12 cellular contexts compared by ENCODE assay signal in genomic region chr12:19410211-19410610, GRCh38. TPM values are rescaled to one million over a fixed set of nuclear protein-coding genes. Genes with fewer than 3 reads are reported as not detected.
A peak's percentile ranks its signal among the peaks of the same experiment; 100 is the strongest.
DNase-seq lines count a peak whose midpoint lies in the region; ATAC-seq and TF ChIP-seq lines count a peak whose summit lies in the region.
"Had no signal": no experiment of that assay in that cellular context is flagged by ENCODE, and none has a peak within 500 bp of the region (broad histone marks: within the 10 kb centered on the region; RNA-seq: fewer than 3 reads in every experiment).

No MANE protein-coding gene starts in this region.

- H3K9me2 ChIP-seq in SK-N-SH: no peaks in the 10 kb centered on the region

- no peaks in the 10 kb centered on the region for H3F3A ChIP-seq in SK-N-SH (replicated peaks; ENCODE audit: insufficient read depth)
- no peaks in the 10 kb centered on the region for H3F3A ChIP-seq in smooth muscle cell (ENCODE audit: low read depth)

- peak overlapping the region; percentile 36 for H3K4me3 ChIP-seq in HUES6 (ENCODE audit: low read depth, low read length)
- H3K4me3 ChIP-seq in SK-N-SH (ENCODE audit: low read depth in 2 of 2, low read length in 1 of 2): no peak overlapping the region
- no peak overlapping the region for H3K4me3 ChIP-seq in smooth muscle cell
- no peak overlapping the region for H3K4me3 ChIP-seq in psoas muscle
- H3K4me3 ChIP-seq: suprapubic skin had no signal

- no peak overlapping the region for H3K27ac Mint-ChIP-seq in HFFc6
- H3K27ac Mint-ChIP-seq: activated T-cell treated with anti-CD3 and anti-CD28 coated beads, Interleukin-2, amount 50 U/mL, for 24 hours had no signal

- no peak overlapping the region for H3K4me3 Mint-ChIP-seq in HFFc6
- H3K4me3 Mint-ChIP-seq: activated T-cell treated with anti-CD3 and anti-CD28 coated beads, Interleukin-2, amount 50 U/mL, for 24 hours; natural killer cell treated with Interleukin-12 subunit alpha and Interleukin-12 subunit beta and Interleukin-15 and Interleukin-18, amount 100 ng/mL, for 72 hours had no signal

- TF ChIP-seq EP300 in SK-N-SH (IDR thresholded peaks at IDR 0.05; ENCODE audit: borderline replicate concordance in 1 of 2, low read depth in 1 of 2, low read length in 1 of 2): no peak

- H3K27ac ChIP-seq in HUES6 (ENCODE audit: low read depth, low read length) (peak overlapping the region; percentile 15; the same call in 1 of the 2 replicates), SK-N-SH (ENCODE audit: low read depth in 2 of 2, low read length in 1 of 2) (peak overlapping the region; percentile 47 to 77; a peak in 3 of 4 replicates), smooth muscle cell (ENCODE audit: low read depth) (peak overlapping the region; percentile 31), psoas muscle (no peak overlapping the region)
- H3K27ac ChIP-seq: suprapubic skin had no signal

- H3K4me1 ChIP-seq in HUES6 (ENCODE audit: control insufficient read depth, insufficient read depth, low read length) (peaks cover 32% of the 10 kb centered on the region), SK-N-SH (ENCODE audit: control insufficient read depth in 1 of 2, insufficient read depth in 2 of 2, low read depth in 1 of 2, low read length in 1 of 2) (peaks cover 12% of the 10 kb centered on the region in 2 experiments; a peak in 3 of 4 replicates), smooth muscle cell (ENCODE audit: low read depth) (peaks cover 13% of the 10 kb centered on the region), psoas muscle (no peaks in the 10 kb centered on the region)

- ATAC-seq in left cardiac atrium: peak; percentile 12 to 59
- ATAC-seq in psoas muscle: no peak
- ATAC-seq: left lobe of liver; natural killer cell treated with Interleukin-12 subunit alpha and Interleukin-12 subunit beta and Interleukin-15 and Interleukin-18, amount 100 ng/mL, for 72 hours had no signal

- H3K9me3 ChIP-seq in HUES6 (ENCODE audit: control insufficient read depth, insufficient read depth, low read depth, low read length) (no peaks in the 10 kb centered on the region), SK-N-SH (no peaks in the 10 kb centered on the region), smooth muscle cell (replicated peaks; ENCODE audit: low read depth) (no peaks in the 10 kb centered on the region), psoas muscle (no peaks in the 10 kb centered on the region)
- H3K9me3 ChIP-seq: suprapubic skin had no signal

- H3K4me1 Mint-ChIP-seq in HFFc6 (ENCODE audit: low read depth): peaks cover 15% of the 10 kb centered on the region

- H3K36me3 Mint-ChIP-seq in HFFc6 (ENCODE audit: low read depth): no peaks in the 10 kb centered on the region
- H3K36me3 Mint-ChIP-seq: natural killer cell treated with Interleukin-12 subunit alpha and Interleukin-12 subunit beta and Interleukin-15 and Interleukin-18, amount 100 ng/mL, for 72 hours had no signal

- DNase-seq in SK-N-SH (peak; percentile 57), left cardiac atrium (no peak), smooth muscle cell (lab: John Stamatoyannopoulos, UW; ENCODE audit: unreplicated experiment) (no peak), NCI-H2107 (lab: John Stamatoyannopoulos, UW) (no peak), psoas muscle (no peak), HFFc6 (no peak)
- DNase-seq: activated CD4-positive, alpha-beta T cell treated with anti-CD3 and anti-CD28 coated beads for 4 hours; activated T-cell treated with anti-CD3 and anti-CD28 coated beads, Interleukin-2, amount 50 U/mL, for 24 hours had no signal

- peak overlapping the region; percentile 91 for H2AFZ ChIP-seq in SK-N-SH (ENCODE audit: low read depth)
- peak overlapping the region; percentile 87 for H2AFZ ChIP-seq in smooth muscle cell (ENCODE audit: low read depth)

- POLR2A ChIA-PET in SK-N-SH (lab: Yijun Ruan, JAX): no interaction called here

- intact Hi-C loops in left cardiac atrium (cut with DNase I) (no loop called here), psoas muscle (cut with DNase I) (no loop called here)

- H3K9me3 Mint-ChIP-seq in HFFc6: no peaks in the 10 kb centered on the region
- H3K9me3 Mint-ChIP-seq: activated T-cell treated with anti-CD3 and anti-CD28 coated beads, Interleukin-2, amount 50 U/mL, for 24 hours; natural killer cell treated with Interleukin-12 subunit alpha and Interleukin-12 subunit beta and Interleukin-15 and Interleukin-18, amount 100 ng/mL, for 72 hours had no signal

- 59% methylated on average over 6 of the region's 6 CpGs for WGBS in SK-N-SH (ENCODE audit: low lambda C conversion rate)
- WGBS in smooth muscle cell (ENCODE audit: low lambda C conversion rate): 55% methylated on average over 6 of the region's 6 CpGs
- WGBS in psoas muscle, 3 donors: 19 to 28% (median 20%) methylated on average over 6 of the region's 6 CpGs

- H3K79me2 ChIP-seq in SK-N-SH (ENCODE audit: insufficient read depth): no peaks in the 10 kb centered on the region
- no peaks in the 10 kb centered on the region for H3K79me2 ChIP-seq in smooth muscle cell (ENCODE audit: low read depth)

- TF ChIP-seq CTCF in SK-N-SH (IDR thresholded peaks at IDR 0.05) (no peak), smooth muscle cell (IDR thresholded peaks at IDR 0.05; ENCODE audit: borderline replicate concordance, insufficient read depth, poor library complexity, severe bottlenecking) (no peak), psoas muscle (IDR thresholded peaks at IDR 0.05) (no peak), HFFc6 (IDR thresholded peaks at IDR 0.05) (no peak)

- H3K9ac ChIP-seq in HUES6 (ENCODE audit: low read length): peak overlapping the region; percentile 46
- no peak overlapping the region for H3K9ac ChIP-seq in SK-N-SH
- no peak overlapping the region for H3K9ac ChIP-seq in smooth muscle cell (ENCODE audit: low read depth)

- no peaks in the 10 kb centered on the region for H3K36me3 ChIP-seq in HUES6 (ENCODE audit: control insufficient read depth, insufficient read depth, low read length)
- no peaks in the 10 kb centered on the region for H3K36me3 ChIP-seq in SK-N-SH (replicated peaks in 1 of 2; ENCODE audit: control insufficient read depth in 1 of 2, insufficient read depth in 2 of 2, low read length in 1 of 2)
- no peaks in the 10 kb centered on the region for H3K36me3 ChIP-seq in smooth muscle cell (ENCODE audit: low read depth)
- H3K36me3 ChIP-seq in psoas muscle (ENCODE audit: insufficient read depth in 1 of 2, low read depth in 1 of 2): no peaks in the 10 kb centered on the region
- H3K36me3 ChIP-seq: suprapubic skin had no signal

- H3K27me3 Mint-ChIP-seq in HFFc6 (ENCODE audit: insufficient read depth): peaks cover 13% of the 10 kb centered on the region; the same call in 1 of the 2 replicates
- H3K27me3 Mint-ChIP-seq: activated T-cell treated with anti-CD3 and anti-CD28 coated beads, Interleukin-2, amount 50 U/mL, for 24 hours; natural killer cell treated with Interleukin-12 subunit alpha and Interleukin-12 subunit beta and Interleukin-15 and Interleukin-18, amount 100 ng/mL, for 72 hours had no signal

- CTCF ChIA-PET in SK-N-SH (lab: Yijun Ruan, JAX): interaction anchor here (1.3 kb wide), 1 partner anchor 11 kb away, joined by 4 read pairs; no protein-coding TSS in a partner anchor

- no peak for TF ChIP-seq RAD21 in SK-N-SH (IDR thresholded peaks at IDR 0.05; ENCODE audit: low read length)

- H3K4me2 ChIP-seq in SK-N-SH (no peak overlapping the region), smooth muscle cell (peak overlapping the region; percentile 40)

- no peaks in the 10 kb centered on the region for H4K20me1 ChIP-seq in SK-N-SH (ENCODE audit: insufficient read depth)
- H4K20me1 ChIP-seq in smooth muscle cell (ENCODE audit: low read depth): no peaks in the 10 kb centered on the region

- H3K27me3 ChIP-seq in HUES6 (ENCODE audit: control insufficient read depth, insufficient read depth, low read length): no peaks in the 10 kb centered on the region
- no peaks in the 10 kb centered on the region for H3K27me3 ChIP-seq in SK-N-SH (ENCODE audit: insufficient read depth)
- no peaks in the 10 kb centered on the region for H3K27me3 ChIP-seq in smooth muscle cell (ENCODE audit: low read depth)
- H3K27me3 ChIP-seq in psoas muscle (ENCODE audit: insufficient read depth in 3 of 3, low read length in 2 of 3): peaks cover 0 to 4% (median 3%) of the 10 kb centered on the region in 3 donors
- H3K27me3 ChIP-seq: suprapubic skin had no signal

TF ChIP-seq in SK-N-SH, 30 proteins besides CTCF, POLR2A, EP300 and RAD21:
- TF ChIP-seq TAF1 (IDR thresholded peaks at IDR 0.05; ENCODE audit: borderline replicate concordance, low read depth, low read length) (no peak), SIN3A (IDR thresholded peaks at IDR 0.05; ENCODE audit: borderline replicate concordance, low read depth, low read length) (no peak), TCF12 (IDR thresholded peaks at IDR 0.05) (peak; percentile 45; the same call in 1 of the 2 replicates), CHD2 (IDR thresholded peaks at IDR 0.05; ENCODE audit: low read length, partially characterized antibody) (no peak)

RNA-seq across cellular contexts. Expression of gene AEBP2, which starts 29.1 kb away (rescaled TPM):
- 10.4 and 17.2 TPM in 2 replicates for polyA plus RNA-seq in SK-N-SH (2012; rRNA removed)
- 21.0 and 23.2 TPM in 2 replicates for polyA plus RNA-seq in SK-N-SH (2012; cell fraction: cytosol; rRNA removed)
- 7.9 and 12.2 TPM in 2 replicates for polyA plus RNA-seq in SK-N-SH (2012; cell fraction: nucleus; rRNA removed)
- total RNA-seq in left cardiac atrium: 10 to 100 TPM; 28.2 to 31.5 TPM
- total RNA-seq in smooth muscle cell: 23.3 and 24.5 TPM in 2 replicates
- 7.4 and 7.6 TPM in 2 replicates for polyA plus RNA-seq in smooth muscle cell
- 10 to 100 TPM; 21.6 to 24.6 (median 23.8) TPM for total RNA-seq in psoas muscle
- polyA plus RNA-seq in psoas muscle: 10 to 100 TPM in 1 of 3 donors, 1 to 10 TPM in 2; 5.3 to 14.1 (median 6.7) TPM
- 10 to 100 TPM; 36.8 to 43.4 (median 39.1) TPM for total RNA-seq in HFFc6 (2021; fragmentation: NEBNext Ultra II Directional; extraction: Animal tissue kit (Norgen Biotek cat#: 25700))

Comparison
In these comparisons a context has a peak if more than half of its experiments do, and no peak if none do; other contexts are left out.
1. ATAC-seq: peak in left cardiac atrium (2 of 2); none in psoas muscle (0 of 4).